Comparison of ENCODE assay signal across 9 cellular contexts in the genomic region with DNA sequence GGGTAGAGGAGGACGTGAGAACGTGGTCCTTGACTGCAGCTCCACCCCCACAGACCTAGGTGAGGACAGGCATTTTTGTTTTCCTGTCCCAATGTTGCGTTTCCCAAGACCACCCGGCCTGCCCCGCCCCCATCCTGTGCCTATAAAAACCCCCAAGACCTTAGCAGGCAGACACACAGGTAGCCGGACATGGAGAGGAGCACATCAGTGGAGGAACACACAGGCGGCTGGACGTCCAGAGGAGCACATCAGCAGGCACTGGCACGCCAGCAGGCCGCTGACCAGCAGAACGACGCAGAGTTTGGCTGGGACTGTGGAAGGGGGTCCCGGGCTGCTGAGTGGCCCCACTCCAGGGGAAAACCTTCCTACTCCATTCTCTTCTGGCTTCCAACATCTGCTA. TPM values are rescaled to one million over a fixed set of nuclear protein-coding genes. Genes with fewer than 3 reads are reported as not detected.
DNase-seq lines count a peak whose midpoint lies in the region; ATAC-seq, FAIRE-seq and TF ChIP-seq lines count a peak whose summit lies in the region.
"Had no signal": no experiment of that assay in that cellular context is flagged by ENCODE, and none has a peak within 500 bp of the region (broad histone marks: within the 10 kb centered on the region; RNA-seq: fewer than 3 reads in every experiment).

No MANE protein-coding gene starts in this region.

- H3K36me3 ChIP-seq in stomach: no peaks in the 10 kb centered on the region

- peaks cover 11% of the 10 kb centered on the region for H3K4me1 Mint-ChIP-seq in activated CD4-positive, alpha-beta T cell treated with anti-CD3 and anti-CD28 coated beads, Interleukin-2, amount 10 ng/mL, durations not matched to agents 7 days and 5 days
- peaks cover 13% of the 10 kb centered on the region for H3K4me1 Mint-ChIP-seq in activated T-cell treated with anti-CD3 and anti-CD28 coated beads, Interleukin-2, amount 50 U/mL, for 72 hours (ENCODE audit: low read depth)

- no peaks in the 10 kb centered on the region for H3K36me3 Mint-ChIP-seq in activated CD4-positive, alpha-beta T cell treated with anti-CD3 and anti-CD28 coated beads, Interleukin-2, amount 10 ng/mL, durations not matched to agents 7 days and 5 days (ENCODE audit: low read depth)
- no peaks in the 10 kb centered on the region for H3K36me3 Mint-ChIP-seq in activated T-cell treated with anti-CD3 and anti-CD28 coated beads, Interleukin-2, amount 50 U/mL, for 72 hours (ENCODE audit: insufficient read depth in 2 of 2)

- no peaks in the 10 kb centered on the region for H3K9me3 Mint-ChIP-seq in activated CD4-positive, alpha-beta T cell treated with anti-CD3 and anti-CD28 coated beads, Interleukin-2, amount 10 ng/mL, durations not matched to agents 7 days and 5 days
- no peaks in the 10 kb centered on the region for H3K9me3 Mint-ChIP-seq in activated T-cell treated with anti-CD3 and anti-CD28 coated beads, Interleukin-2, amount 50 U/mL, for 72 hours

- peaks cover 8% of the 10 kb centered on the region for H3K27me3 Mint-ChIP-seq in activated CD4-positive, alpha-beta T cell treated with anti-CD3 and anti-CD28 coated beads, Interleukin-2, amount 10 ng/mL, durations not matched to agents 7 days and 5 days
- H3K27me3 Mint-ChIP-seq in activated T-cell treated with anti-CD3 and anti-CD28 coated beads, Interleukin-2, amount 50 U/mL, for 72 hours (ENCODE audit: low read depth): peaks cover 5% of the 10 kb centered on the region

- no peak for TF ChIP-seq POLR2A in stomach (IDR thresholded peaks at IDR 0.05)

- no peak for TF ChIP-seq EP300 in stomach (IDR thresholded peaks at IDR 0.05)

- CTCF ChIA-PET in activated CD4-positive, alpha-beta T cell treated with anti-CD3 and anti-CD28 coated beads, Interleukin-2, amount 10 ng/mL, durations not matched to agents 7 days and 5 days (lab: Charles Lee): no interaction called here

- H3K4me3 ChIP-seq in stomach: peak overlapping the region; percentile 24 to 52 (median 38)

- FAIRE-seq in HTR-8/SVneo (lab: Jason Lieb, UNC): no peak

- DNase-seq in activated CD4-positive, alpha-beta T cell treated with anti-CD3 and anti-CD28 coated beads, Interleukin-2, amount 10 ng/mL, durations not matched to agents 7 days and 5 days: no peak
- DNase-seq in activated CD4-positive, alpha-beta T cell treated with anti-CD3 and anti-CD28 coated beads for 4 hours: no peak
- DNase-seq in activated T-cell treated with anti-CD3 and anti-CD28 coated beads, Interleukin-2, amount 50 U/mL, for 72 hours: peak in 1 of 2 donors; percentile 2
- peak; percentile 51 for DNase-seq in islet precursor cell
- DNase-seq in stomach: no peak
- no peak for DNase-seq in occipital lobe (lab: John Stamatoyannopoulos, UW)
- DNase-seq in HTR-8/SVneo (ENCODE audit: insufficient read length, low spot score): no peak

- H3K4me1 ChIP-seq in stomach: peaks cover 4 to 15% (median 13%) of the 10 kb centered on the region in 4 donors
- H3K4me1 ChIP-seq: testis had no signal

- H3K9me3 ChIP-seq in stomach: no peaks in the 10 kb centered on the region
- H3K9me3 ChIP-seq: testis had no signal

- peak overlapping the region; percentile 62 for H3K4me3 Mint-ChIP-seq in activated CD4-positive, alpha-beta T cell treated with anti-CD3 and anti-CD28 coated beads, Interleukin-2, amount 10 ng/mL, durations not matched to agents 7 days and 5 days
- peak overlapping the region; percentile 75 to 84 for H3K4me3 Mint-ChIP-seq in activated T-cell treated with anti-CD3 and anti-CD28 coated beads, Interleukin-2, amount 50 U/mL, for 72 hours

- POLR2A ChIA-PET in activated CD4-positive, alpha-beta T cell treated with anti-CD3 and anti-CD28 coated beads, Interleukin-2, amount 10 ng/mL, durations not matched to agents 7 days and 5 days (lab: Charles Lee): no interaction called here

- no peaks in the 10 kb centered on the region for H3K27me3 ChIP-seq in stomach
- H3K27me3 ChIP-seq: testis had no signal

- peak in 1 of 2 donors; percentile 12 for ATAC-seq in activated T-cell treated with anti-CD3 and anti-CD28 coated beads, Interleukin-2, amount 50 U/mL, for 72 hours (replicated peaks in 1 of 2)
- ATAC-seq in GM18511 (IDR thresholded peaks at IDR 0.05; ENCODE audit: unreplicated experiment): no peak

- H3K27ac ChIP-seq in stomach: peak overlapping the region in 1 of 5 donors; percentile 49
- H3K27ac ChIP-seq: testis had no signal

- 9 to 24% (median 16%) methylated on average over 10 to 13 of the region's 13 CpGs for WGBS in stomach, 5 donors

- H3K27ac Mint-ChIP-seq in activated CD4-positive, alpha-beta T cell treated with anti-CD3 and anti-CD28 coated beads, Interleukin-2, amount 10 ng/mL, durations not matched to agents 7 days and 5 days: no peak overlapping the region
- no peak overlapping the region for H3K27ac Mint-ChIP-seq in activated T-cell treated with anti-CD3 and anti-CD28 coated beads, Interleukin-2, amount 50 U/mL, for 72 hours

- TF ChIP-seq CTCF in stomach (IDR thresholded peaks at IDR 0.05): no peak

- intact Hi-C loops in stomach (cut with DNase I; ENCODE audit: low total_unique reads): no loop called here

RNA-seq across cellular contexts. Expression of gene HMGCL, which starts 12.7 kb away (rescaled TPM):
- total RNA-seq in activated CD4-positive, alpha-beta T cell treated with anti-CD3 and anti-CD28 coated beads, Interleukin-2, amount 10 ng/mL, durations not matched to agents 7 days and 5 days: 10 to 100 TPM; 22.1 to 25.2 TPM
- total RNA-seq in activated T-cell treated with anti-CD3 and anti-CD28 coated beads, Interleukin-2, amount 50 U/mL, for 72 hours: 10 to 100 TPM; 44.1 to 47.4 TPM
- 10 to 100 TPM in 4 of 5 donors, not detected in 1; 20.1 to 52.7 (median 36.7) TPM for total RNA-seq in stomach
- 10 to 100 TPM; 39.8 to 71.0 (median 46.1) TPM for polyA plus RNA-seq in stomach
- 13.7 TPM for total RNA-seq in occipital lobe

RNA-seq across cellular contexts. Expression of gene FUCA1, which starts 30.2 kb away (rescaled TPM):
- total RNA-seq in activated CD4-positive, alpha-beta T cell treated with anti-CD3 and anti-CD28 coated beads, Interleukin-2, amount 10 ng/mL, durations not matched to agents 7 days and 5 days: 1 to 10 TPM; 5.8 to 6.1 TPM
- total RNA-seq in activated T-cell treated with anti-CD3 and anti-CD28 coated beads, Interleukin-2, amount 50 U/mL, for 72 hours: 1 to 10 TPM; 5.5 to 9.0 TPM
- total RNA-seq in stomach (10 to 100 TPM in 3 of 5 donors, 1 to 10 TPM in 2; 4.1 to 80.0 (median 29.0) TPM), occipital lobe (19.0 TPM)
- polyA plus RNA-seq in stomach: 10 to 100 TPM; 12.4 to 27.3 (median 18.6) TPM

RNA-seq across cellular contexts. Expression of gene GALE, which starts 37.4 kb away (rescaled TPM):
- 10 to 100 TPM; 14.5 to 17.4 TPM for total RNA-seq in activated CD4-positive, alpha-beta T cell treated with anti-CD3 and anti-CD28 coated beads, Interleukin-2, amount 10 ng/mL, durations not matched to agents 7 days and 5 days
- total RNA-seq in activated T-cell treated with anti-CD3 and anti-CD28 coated beads, Interleukin-2, amount 50 U/mL, for 72 hours: 10 to 100 TPM; 26.8 to 30.7 TPM
- total RNA-seq in stomach (100 to 1,000 TPM in 3 of 5 donors, 10 to 100 TPM in 2; 34.4 to 401 (median 134) TPM), occipital lobe (20.0 TPM)
- polyA plus RNA-seq in stomach: 100 to 1,000 TPM; 107 to 443 (median 165) TPM

RNA-seq across cellular contexts. Expression of gene LYPLA2, which starts 47.0 kb away (rescaled TPM):
- 10 to 100 TPM; 73.2 to 75.9 TPM for total RNA-seq in activated CD4-positive, alpha-beta T cell treated with anti-CD3 and anti-CD28 coated beads, Interleukin-2, amount 10 ng/mL, durations not matched to agents 7 days and 5 days
- 10 to 100 TPM; 63.4 to 71.5 TPM for total RNA-seq in activated T-cell treated with anti-CD3 and anti-CD28 coated beads, Interleukin-2, amount 50 U/mL, for 72 hours
- total RNA-seq in stomach: 10 to 100 TPM; 29.0 to 84.6 (median 36.2) TPM
- 10 to 100 TPM; 61.1 to 85.2 (median 67.6) TPM for polyA plus RNA-seq in stomach
- 20.7 TPM for total RNA-seq in occipital lobe

RNA-seq across cellular contexts. Expression of gene PITHD1, which starts 59.7 kb away (rescaled TPM):
- total RNA-seq in activated CD4-positive, alpha-beta T cell treated with anti-CD3 and anti-CD28 coated beads, Interleukin-2, amount 10 ng/mL, durations not matched to agents 7 days and 5 days: 10 to 100 TPM; 54.3 to 55.3 TPM
- 100 to 1,000 TPM in 1 of 2 donors, 10 to 100 TPM in 1; 83.2 to 107 TPM for total RNA-seq in activated T-cell treated with anti-CD3 and anti-CD28 coated beads, Interleukin-2, amount 50 U/mL, for 72 hours
- total RNA-seq in stomach (10 to 100 TPM; 18.1 to 62.0 (median 34.5) TPM), occipital lobe (57.9 TPM)
- polyA plus RNA-seq in stomach: 10 to 100 TPM; 35.2 to 52.1 (median 47.5) TPM
